In genomic region chr9:18834740-18835361, GRCh38 we compare ENCODE assay signal across 1 cellular context.
TF ChIP-seq lines count a peak whose summit lies in the region.

No MANE protein-coding gene starts in this region.

TF ChIP-seq in GM12878, 131 proteins besides CTCF, POLR2A, EP300 and RAD21 (continued from another document):
- TF ChIP-seq SKIL (IDR thresholded peaks at IDR 0.05; ENCODE audit: low read depth, poor library complexity, severe bottlenecking) (no peak), MTA2 (IDR thresholded peaks at IDR 0.05; ENCODE audit: low read depth) (0 out of 2 replicates have a peak, but pooled peaks have one; percentile 26), RUNX3 (IDR thresholded peaks at IDR 0.05; ENCODE audit: low read length) (peak; percentile 23; the same call in 1 of the 2 replicates), RB1 (IDR thresholded peaks at IDR 0.05; ENCODE audit: borderline replicate concordance) (no peak), ZBTB40 (IDR thresholded peaks at IDR 0.05; ENCODE audit: borderline replicate concordance) (no peak), HDGF (IDR thresholded peaks at IDR 0.05) (no peak), IKZF2 (IDR thresholded peaks at IDR 0.05) (no peak), STAT1 (conservative IDR thresholded peaks at IDR 0.05) (no peak), JUNB (IDR thresholded peaks at IDR 0.05) (peak; percentile 60), BCLAF1 (IDR thresholded peaks at IDR 0.05) (no peak)
- TF ChIP-seq, protein P1, sequence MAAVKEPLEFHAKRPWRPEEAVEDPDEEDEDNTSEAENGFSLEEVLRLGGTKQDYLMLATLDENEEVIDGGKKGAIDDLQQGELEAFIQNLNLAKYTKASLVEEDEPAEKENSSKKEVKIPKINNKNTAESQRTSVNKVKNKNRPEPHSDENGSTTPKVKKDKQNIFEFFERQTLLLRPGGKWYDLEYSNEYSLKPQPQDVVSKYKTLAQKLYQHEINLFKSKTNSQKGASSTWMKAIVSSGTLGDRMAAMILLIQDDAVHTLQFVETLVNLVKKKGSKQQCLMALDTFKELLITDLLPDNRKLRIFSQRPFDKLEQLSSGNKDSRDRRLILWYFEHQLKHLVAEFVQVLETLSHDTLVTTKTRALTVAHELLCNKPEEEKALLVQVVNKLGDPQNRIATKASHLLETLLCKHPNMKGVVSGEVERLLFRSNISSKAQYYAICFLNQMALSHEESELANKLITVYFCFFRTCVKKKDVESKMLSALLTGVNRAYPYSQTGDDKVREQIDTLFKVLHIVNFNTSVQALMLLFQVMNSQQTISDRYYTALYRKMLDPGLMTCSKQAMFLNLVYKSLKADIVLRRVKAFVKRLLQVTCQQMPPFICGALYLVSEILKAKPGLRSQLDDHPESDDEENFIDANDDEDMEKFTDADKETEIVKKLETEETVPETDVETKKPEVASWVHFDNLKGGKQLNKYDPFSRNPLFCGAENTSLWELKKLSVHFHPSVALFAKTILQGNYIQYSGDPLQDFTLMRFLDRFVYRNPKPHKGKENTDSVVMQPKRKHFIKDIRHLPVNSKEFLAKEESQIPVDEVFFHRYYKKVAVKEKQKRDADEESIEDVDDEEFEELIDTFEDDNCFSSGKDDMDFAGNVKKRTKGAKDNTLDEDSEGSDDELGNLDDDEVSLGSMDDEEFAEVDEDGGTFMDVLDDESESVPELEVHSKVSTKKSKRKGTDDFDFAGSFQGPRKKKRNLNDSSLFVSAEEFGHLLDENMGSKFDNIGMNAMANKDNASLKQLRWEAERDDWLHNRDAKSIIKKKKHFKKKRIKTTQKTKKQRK (IDR thresholded peaks at IDR 0.05; ENCODE audit: low read depth, low read length), result no peak
